ENCODE assay signal across 8 cellular contexts in the genomic region with DNA sequence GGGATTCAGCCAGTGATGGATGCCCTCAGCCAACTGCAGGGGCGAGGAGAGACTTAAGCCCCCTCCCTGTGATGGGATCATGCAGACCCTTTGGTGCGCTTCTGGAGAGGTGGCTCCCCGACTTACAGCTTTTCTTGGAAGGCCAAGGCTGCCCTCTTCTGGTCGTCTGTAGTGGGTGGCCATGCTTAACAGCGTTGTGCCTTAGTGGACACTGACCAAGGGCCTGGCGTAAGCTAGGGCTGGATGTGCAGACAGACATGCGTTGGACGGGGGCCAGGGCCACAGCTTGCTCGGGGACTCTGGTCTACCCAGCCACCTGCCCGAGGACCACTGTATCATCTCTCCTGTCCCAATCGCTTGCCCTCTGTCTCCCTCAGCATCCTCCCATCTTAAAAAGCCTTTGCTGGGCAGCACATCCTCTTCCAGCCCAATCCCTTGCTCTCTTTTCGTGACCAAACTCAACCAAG. TPM values are rescaled to one million over a fixed set of nuclear protein-coding genes. Genes with fewer than 3 reads are reported as not detected.
DNase-seq lines count a peak whose midpoint lies in the region; ATAC-seq and TF ChIP-seq lines count a peak whose summit lies in the region.

No MANE protein-coding gene starts in this region.

- no peaks in the 10 kb centered on the region for H3K27me3 Mint-ChIP-seq in T-helper 17 cell

- DNase-seq in GDM1 (lab: John Stamatoyannopoulos, UW) (peak; percentile 37), NCI-H1105 treated with DMSO at 0.1 percent for 48 hours (lab: John Stamatoyannopoulos, UW) (peak; percentile 64), T-helper 17 cell (no peak), choroid plexus epithelial cell (ENCODE audit: low read depth) (peak; percentile 92), kidney glomerular epithelial cell (lab: John Stamatoyannopoulos, UW) (peak; percentile 12), GM19238 (ENCODE audit: insufficient read length, low spot score) (no peak)
- DNase-seq in stimulated activated CD4-positive, alpha-beta T cell treated with anti-CD3 and anti-CD28 coated beads, Interleukin-1b, Interleukin-23, amount 100 ng/mL, for 4 hours (ENCODE audit: low read depth in 2 of 2), result peak; percentile 19 to 27

- H3K36me3 Mint-ChIP-seq in T-helper 17 cell (ENCODE audit: low read depth), result peaks cover 2% of the 10 kb centered on the region

- H3K4me3 Mint-ChIP-seq in T-helper 17 cell, result no peak overlapping the region

- TF ChIP-seq CTCF in choroid plexus epithelial cell (conservative IDR thresholded peaks at IDR 0.05; ENCODE audit: low read depth, low read length), result peak; percentile 90

- no peak overlapping the region for H3K27ac Mint-ChIP-seq in T-helper 17 cell

- no peak overlapping the region for H3K4me3 ChIP-seq in choroid plexus epithelial cell (ENCODE audit: low read depth, low read length)

- H3K9me3 ChIP-seq in T-helper 17 cell (ENCODE audit: control insufficient read depth, low read length, poor library complexity, severe bottlenecking), result no peaks in the 10 kb centered on the region

- ATAC-seq in T-helper 17 cell (peak; percentile 45), GM19397 (IDR thresholded peaks at IDR 0.05; ENCODE audit: unreplicated experiment) (no peak)

- H3K4me1 Mint-ChIP-seq in T-helper 17 cell, result peaks cover 45% of the 10 kb centered on the region

RNA-seq across cellular contexts. Expression of gene AZIN2, which starts 5.5 kb away (rescaled TPM):
- total RNA-seq in T-helper 17 cell, result 1 to 10 TPM; 6.3 to 8.6 TPM

RNA-seq across cellular contexts. Expression of gene AK2, which starts 49.7 kb away (rescaled TPM):
- 10 to 100 TPM; 51.1 to 61.7 TPM for total RNA-seq in T-helper 17 cell

Comparison
In these comparisons a context has a peak if more than half of its experiments do, and no peak if none do; other contexts are left out.
1. DNase-seq: peak in GDM1 (single experiment), NCI-H1105 treated with DMSO at 0.1 percent for 48 hours (single experiment), choroid plexus epithelial cell (single experiment), kidney glomerular epithelial cell (single experiment) and stimulated activated CD4-positive, alpha-beta T cell treated with anti-CD3 and anti-CD28 coated beads, Interleukin-1b, Interleukin-23, amount 100 ng/mL, for 4 hours (2 of 2); none in T-helper 17 cell (0 of 3) and GM19238 (single experiment).